1 cellular context compared by ENCODE assay signal in the genomic region with DNA sequence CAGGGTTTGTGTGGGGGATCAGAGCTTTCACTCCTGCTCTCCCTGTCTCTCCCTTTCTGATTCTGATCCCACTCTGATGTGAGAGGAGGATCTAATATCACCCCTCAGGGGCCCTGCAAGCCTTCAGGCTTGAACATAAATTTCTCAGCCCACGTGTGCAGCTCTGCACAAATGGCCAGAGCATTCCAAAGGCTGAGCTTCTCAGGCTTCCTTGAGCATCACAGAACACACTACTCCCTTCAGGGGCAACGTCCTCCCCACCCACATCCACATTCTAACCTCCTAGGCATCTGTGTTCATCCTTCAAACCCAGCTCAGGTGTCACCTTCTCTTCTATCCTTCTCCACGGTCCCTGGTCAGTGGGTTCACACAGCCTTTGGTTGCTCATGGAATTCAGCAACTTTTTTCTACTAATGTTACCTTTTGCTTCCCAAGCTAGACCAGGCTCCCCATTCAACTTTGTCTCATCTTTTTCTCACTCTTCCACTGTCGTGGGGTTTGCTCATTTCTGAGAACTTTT.
TF ChIP-seq lines count a peak whose summit lies in the region.

No MANE protein-coding gene starts in this region.

TF ChIP-seq in HEK293, 187 proteins besides CTCF, POLR2A, EP300 and RAD21 (continued from another document):
- TF ChIP-seq PRDM2 (tag by site-specific recombination; IDR thresholded peaks at IDR 0.05; ENCODE audit: borderline replicate concordance), result no peak
- TF ChIP-seq ZBTB10 (tag by site-specific recombination; IDR thresholded peaks at IDR 0.05), result no peak
TF ChIP-seq in HEK293: peak in this region for 2.
